13 cellular contexts compared by ENCODE assay signal in the genomic region with DNA sequence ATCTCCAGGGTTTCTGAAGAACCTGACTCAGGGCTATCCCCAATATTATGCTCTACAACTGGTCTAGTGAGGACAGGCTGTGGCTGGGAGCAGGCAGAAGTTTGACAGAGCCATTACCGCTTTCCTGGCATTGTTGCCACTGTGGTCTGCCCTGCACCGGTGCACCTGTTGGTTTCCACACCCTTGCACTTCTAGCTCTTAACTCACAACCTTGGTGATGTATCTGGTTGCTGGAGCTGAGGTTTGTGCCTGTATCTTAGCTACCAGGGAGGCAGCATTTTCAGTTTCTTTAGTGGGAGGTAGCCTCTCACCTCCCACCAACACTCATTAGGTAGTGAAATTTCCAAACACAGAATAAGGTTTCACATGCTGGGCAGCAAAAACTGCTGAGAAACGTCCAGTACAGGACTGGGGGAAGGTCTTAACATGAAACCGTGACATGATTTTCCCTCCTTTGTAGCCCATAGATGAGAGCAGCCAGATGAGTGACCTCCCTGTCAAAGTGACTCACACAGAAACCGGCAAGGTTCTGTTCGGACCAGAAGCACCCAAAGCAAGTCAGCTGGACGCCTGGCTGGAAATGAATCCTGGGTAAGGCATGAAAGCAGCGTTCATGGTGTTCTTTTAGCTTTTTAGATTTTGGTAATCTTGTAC. TPM values are rescaled to one million over a fixed set of nuclear protein-coding genes. Genes with fewer than 3 reads are reported as not detected.
DNase-seq lines count a peak whose midpoint lies in the region; ATAC-seq and TF ChIP-seq lines count a peak whose summit lies in the region.
"Had no signal": no experiment of that assay in that cellular context is flagged by ENCODE, and none has a peak within 500 bp of the region (broad histone marks: within the 10 kb centered on the region; RNA-seq: fewer than 3 reads in every experiment).

No MANE protein-coding gene starts in this region.

- H3K36me3 Mint-ChIP-seq in activated CD4-positive, alpha-beta T cell treated with anti-CD3 and anti-CD28 coated beads for 36 hours (ENCODE audit: low read depth) = peaks cover 47% of the 10 kb centered on the region
- H3K36me3 Mint-ChIP-seq in nephron progenitor cell (ENCODE audit: low read depth) = peaks cover 5% of the 10 kb centered on the region

- H3K4me1 ChIP-seq in body of pancreas = no peaks in the 10 kb centered on the region
- H3K4me1 ChIP-seq: thyroid gland had no signal

- peak; percentile 65 for ATAC-seq in activated CD4-positive, alpha-beta T cell treated with anti-CD3 and anti-CD28 coated beads for 36 hours
- ATAC-seq in GM21619 (IDR thresholded peaks at IDR 0.05; ENCODE audit: unreplicated experiment) = peak; percentile 76
- ATAC-seq in HG03565 (IDR thresholded peaks at IDR 0.05; ENCODE audit: unreplicated experiment) = peak; percentile 66
- no peak for ATAC-seq in body of pancreas
- no peak for ATAC-seq in left ventricle myocardium superior

- no peaks in the 10 kb centered on the region for H3K27me3 Mint-ChIP-seq in activated CD4-positive, alpha-beta T cell treated with anti-CD3 and anti-CD28 coated beads for 36 hours
- peaks cover 6% of the 10 kb centered on the region for H3K27me3 Mint-ChIP-seq in nephron progenitor cell (ENCODE audit: low read depth, poor library complexity)

- CTCF ChIA-PET in activated CD4-positive, alpha-beta T cell treated with anti-CD3 and anti-CD28 coated beads for 36 hours (lab: Charles Lee) = interaction anchor here (1.4 to 2.6 kb wide), 2 partner anchors 14 to 18 kb away, joined by 3 to 10 read pairs; no protein-coding TSS in a partner anchor

- peaks cover 18% of the 10 kb centered on the region for H3K4me1 Mint-ChIP-seq in activated CD4-positive, alpha-beta T cell treated with anti-CD3 and anti-CD28 coated beads for 36 hours
- H3K4me1 Mint-ChIP-seq in nephron progenitor cell = no peaks in the 10 kb centered on the region

- no peak overlapping the region for H3K27ac ChIP-seq in body of pancreas
- H3K27ac ChIP-seq: 22Rv1, thyroid gland had no signal

- 79 to 84% methylated on average over 8 of the region's 8 CpGs for WGBS in body of pancreas, 2 donors

- H3K9me3 Mint-ChIP-seq in activated CD4-positive, alpha-beta T cell treated with anti-CD3 and anti-CD28 coated beads for 36 hours (ENCODE audit: low read depth) = no peaks in the 10 kb centered on the region
- H3K9me3 Mint-ChIP-seq in nephron progenitor cell = no peaks in the 10 kb centered on the region
- H3K9me3 Mint-ChIP-seq: immature natural killer cell had no signal

- no peak overlapping the region for H3K4me3 Mint-ChIP-seq in activated CD4-positive, alpha-beta T cell treated with anti-CD3 and anti-CD28 coated beads for 36 hours
- no peak overlapping the region for H3K4me3 Mint-ChIP-seq in nephron progenitor cell
- H3K4me3 Mint-ChIP-seq: immature natural killer cell had no signal

- no peaks in the 10 kb centered on the region for H3K9me3 ChIP-seq in body of pancreas
- H3K9me3 ChIP-seq: thyroid gland had no signal

- peaks cover 26 to 31% of the 10 kb centered on the region in 2 donors for H3K36me3 ChIP-seq in body of pancreas (replicated peaks in 1 of 2; ENCODE audit: insufficient read depth in 1 of 2, low read depth in 2 of 2)

- POLR2A ChIA-PET in activated CD4-positive, alpha-beta T cell treated with anti-CD3 and anti-CD28 coated beads for 36 hours (lab: Charles Lee) = no interaction called here

- no peak for TF ChIP-seq POLR2A in body of pancreas (IDR thresholded peaks at IDR 0.05)

- H3K4me3 ChIP-seq in body of pancreas = no peak overlapping the region
- H3K4me3 ChIP-seq: thyroid gland had no signal

- no peaks in the 10 kb centered on the region for H3K27me3 ChIP-seq in body of pancreas
- H3K27me3 ChIP-seq: thyroid gland had no signal

- intact Hi-C loops in activated CD4-positive, alpha-beta T cell treated with anti-CD3 and anti-CD28 coated beads for 36 hours (cut with DNase I, micrococcal nuclease) = no loop called here
- intact Hi-C loops in body of pancreas (cut with DNase I) = no loop called here
- intact Hi-C loops in left ventricle myocardium superior (cut with micrococcal nuclease) = no loop called here

- TF ChIP-seq CTCF in nephron progenitor cell (IDR thresholded peaks at IDR 0.05) (no peak), body of pancreas (IDR thresholded peaks at IDR 0.05) (no peak)

- no peak overlapping the region for H3K27ac Mint-ChIP-seq in activated CD4-positive, alpha-beta T cell treated with anti-CD3 and anti-CD28 coated beads for 36 hours
- H3K27ac Mint-ChIP-seq in nephron progenitor cell = peak overlapping the region; percentile 46

- DNase-seq in activated CD4-positive, alpha-beta T cell treated with anti-CD3 and anti-CD28 coated beads for 36 hours = peak; percentile 17
- DNase-seq in activated CD4-positive, alpha-beta T cell treated with anti-CD3 and anti-CD28 coated beads for 4 hours = no peak
- DNase-seq in nephron progenitor cell (no peak), body of pancreas (no peak), left ventricle myocardium superior (no peak), HCEC 1CT (no peak)
- DNase-seq: anterior cingulate cortex, immature natural killer cell, NCI-H2081, thyroid gland had no signal

RNA-seq across cellular contexts. Expression of gene SMARCA2, which starts 57.7 kb away (rescaled TPM):
- 10 to 100 TPM; 91.3 to 94.0 TPM for total RNA-seq in activated CD4-positive, alpha-beta T cell treated with anti-CD3 and anti-CD28 coated beads for 36 hours
- total RNA-seq in body of pancreas (100 to 1,000 TPM in 1 of 2 donors, 10 to 100 TPM in 1; 83.8 to 117 TPM), left ventricle myocardium superior (111 TPM)

Comparison
In these comparisons a context has a peak if more than half of its experiments do, and no peak if none do; other contexts are left out.
1. ATAC-seq: peak in activated CD4-positive, alpha-beta T cell treated with anti-CD3 and anti-CD28 coated beads for 36 hours (single experiment), GM21619 (single experiment) and HG03565 (single experiment); none in body of pancreas (single experiment) and left ventricle myocardium superior (single experiment).